Comparison of ENCODE assay signal across 24 cellular contexts in the genomic region with DNA sequence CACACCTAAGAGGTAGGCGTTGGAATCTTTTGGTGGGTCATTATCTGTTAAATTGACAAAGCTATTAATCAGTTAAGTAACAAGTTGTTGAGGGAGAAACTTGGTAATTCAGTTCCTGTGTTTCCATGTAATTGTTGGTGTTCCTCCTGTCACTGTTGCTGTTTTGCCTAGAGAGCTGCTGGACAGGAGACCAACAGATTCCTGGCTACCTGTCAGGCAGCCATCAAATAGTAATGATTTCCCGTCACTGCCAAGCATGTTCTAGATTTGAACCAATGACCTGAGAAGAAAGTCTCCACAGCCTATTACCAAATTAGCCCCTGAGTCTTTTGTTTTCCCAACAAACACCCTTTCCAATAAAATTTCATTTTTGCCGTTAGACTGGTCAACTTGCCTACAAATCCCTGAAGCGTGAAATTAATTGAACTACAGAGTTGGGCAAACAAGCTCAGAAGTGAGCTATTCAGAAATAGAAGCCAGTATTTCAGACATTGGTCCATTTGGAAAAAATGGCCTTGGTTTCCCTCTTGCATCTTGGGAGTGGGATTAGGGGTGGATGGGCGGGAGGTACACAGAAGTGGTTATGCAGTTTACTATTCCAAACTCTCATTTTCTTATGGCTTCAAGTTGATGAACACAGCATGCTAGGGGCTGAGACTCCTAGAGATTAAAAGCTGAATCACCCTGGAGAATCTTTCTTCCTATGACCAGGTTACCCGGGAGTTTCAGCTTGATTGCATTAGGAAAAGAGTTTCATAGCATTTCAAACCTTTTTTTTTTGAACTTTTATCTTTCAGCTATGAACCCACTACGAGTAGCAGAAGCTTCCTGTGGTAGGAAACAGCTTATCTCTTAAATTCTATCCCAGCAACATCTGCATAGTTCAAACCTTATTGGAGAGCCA.
"Had no signal": no experiment of that assay in that cellular context is flagged by ENCODE, and none has a peak within 500 bp of the region (broad histone marks: within the 10 kb centered on the region; RNA-seq: fewer than 3 reads in every experiment).

No MANE protein-coding gene starts in this region.

- H3K4me1 ChIP-seq: foreskin keratinocyte, heart left ventricle, left ventricle myocardium inferior, right atrium auricular region, spleen, transverse colon had no signal

- H3K36me3 ChIP-seq: heart left ventricle, left ventricle myocardium inferior, right atrium auricular region, spleen, transverse colon had no signal

- H3K27ac ChIP-seq: foreskin keratinocyte, heart left ventricle, left ventricle myocardium inferior, right atrium auricular region, spleen, transverse colon, VCaP had no signal

- H3K4me3 ChIP-seq: heart left ventricle, left ventricle myocardium inferior, lung, mucosa of descending colon, right atrium auricular region, spleen, transverse colon had no signal

- DNase-seq: activated CD4-positive, alpha-beta T cell treated with anti-CD3 and anti-CD28 coated beads for 48 hours; activated CD4-positive, alpha-beta T cell treated with anti-CD3 and anti-CD28 coated beads, Interleukin-2, amount 50 U/mL, for 48 hours; activated CD8-positive, alpha-beta memory T cell treated with anti-CD3 and anti-CD28 coated beads, Interleukin-2, amount 50 U/mL, for 4 hours; activated gamma-delta T cell; activated naive CD4-positive, alpha-beta T cell treated with anti-CD3 and anti-CD28 coated beads, Interleukin-2, amount 50 U/mL, for 16 hours; activated naive CD8-positive, alpha-beta T cell treated with anti-CD3 and anti-CD28 coated beads, Interleukin-2, amount 50 U/mL, for 24 hours; activated T-cell treated with anti-CD3 and anti-CD28 coated beads, Interleukin-2, amount 50 U/mL, for 1 hour; amygdala; endodermal cell; foreskin keratinocyte; heart left ventricle; kidney glomerular epithelial cell; left ventricle myocardium inferior; mucosa of descending colon; spleen; stimulated activated naive CD4-positive, alpha-beta T cell treated with Interleukin-2 at 50 U/mL for 16 hours; SW 1271; T-helper 17 cell; transverse colon had no signal

- H3K27me3 ChIP-seq: foreskin keratinocyte, heart left ventricle, right atrium auricular region, transverse colon had no signal

- ATAC-seq: activated naive CD8-positive, alpha-beta T cell treated with anti-CD3 and anti-CD28 coated beads, Interleukin-2, amount 50 U/mL, for 24 hours; esophagus mucosa; foreskin keratinocyte; heart left ventricle; mucosa of descending colon; natural killer cell treated with Interleukin-12 subunit alpha and Interleukin-12 subunit beta and Interleukin-15 and Interleukin-18, amount 100 ng/mL, for 72 hours; T-helper 17 cell had no signal

- H3K9me3 ChIP-seq: heart left ventricle, left ventricle myocardium inferior, mucosa of descending colon, right atrium auricular region, spleen, transverse colon had no signal
